ENCODE assay signal across 21 cellular contexts in the genomic region with DNA sequence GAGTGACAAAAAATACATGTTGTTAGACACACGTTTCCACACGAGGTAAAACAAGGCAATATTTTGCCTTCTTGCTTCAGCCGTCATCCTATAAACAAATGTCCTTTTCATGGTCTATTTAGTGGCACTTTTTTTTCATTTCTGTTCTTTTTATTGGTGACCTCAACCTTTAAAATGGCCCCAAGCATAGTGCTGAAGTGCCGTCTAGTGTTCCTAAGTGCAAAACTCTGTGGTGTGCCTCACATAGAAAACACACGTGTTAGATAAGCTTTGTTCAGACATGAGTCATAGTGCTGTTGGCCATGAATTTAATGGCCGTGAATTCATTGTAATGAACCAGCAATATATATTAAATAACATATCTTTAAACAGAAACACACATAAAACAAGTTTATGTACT. TPM values are rescaled to one million over a fixed set of nuclear protein-coding genes. Genes with fewer than 3 reads are reported as not detected.
A peak's percentile ranks its signal among the peaks of the same experiment; 100 is the strongest.
DNase-seq lines count a peak whose midpoint lies in the region; ATAC-seq and TF ChIP-seq lines count a peak whose summit lies in the region.
"Had no signal": no experiment of that assay in that cellular context is flagged by ENCODE, and none has a peak within 500 bp of the region (broad histone marks: within the 10 kb centered on the region; RNA-seq: fewer than 3 reads in every experiment).

No MANE protein-coding gene starts in this region.

- no peaks in the 10 kb centered on the region for H3K27me3 ChIP-seq in breast epithelium
- H3K27me3 ChIP-seq in naive thymus-derived CD4-positive, alpha-beta T cell (ENCODE audit: control insufficient read depth in 2 of 2, insufficient read depth in 2 of 2, low read length in 2 of 2): peaks cover 6 to 11% of the 10 kb centered on the region in 2 donors
- H3K27me3 ChIP-seq: pancreas had no signal

- ATAC-seq in stimulated activated memory B cell treated with anti-CD40 and anti-IgM and Interleukin-4, amounts not matched to agents 10 μg/mL and 1 μg/mL and 100 μg/mL, for 72 hours: no peak
- no peak for ATAC-seq in naive thymus-derived CD4-positive, alpha-beta T cell
- no peak for ATAC-seq in left ventricle myocardium superior

- TF ChIP-seq CTCF in MCF 10A (IDR thresholded peaks at IDR 0.05; ENCODE audit: unreplicated experiment): no peak
- no peak for TF ChIP-seq CTCF in breast epithelium (IDR thresholded peaks at IDR 0.05)

- no peak overlapping the region for H3K27ac ChIP-seq in breast epithelium
- no peak overlapping the region for H3K27ac ChIP-seq in naive thymus-derived CD4-positive, alpha-beta T cell (ENCODE audit: low read depth, low read length)
- H3K27ac ChIP-seq: HL-60, pancreas, spleen, suprapubic skin had no signal

- intact Hi-C loops in MCF 10A (cut with micrococcal nuclease): loop anchor here (5.0 kb wide), 1 partner anchor 297 kb away; a partner anchor contains a TSS
- intact Hi-C loops in breast epithelium (cut with DNase I; ENCODE audit: low total_unique reads): no loop called here
- intact Hi-C loops in naive thymus-derived CD4-positive, alpha-beta T cell (cut with micrococcal nuclease): loop anchor here (5.0 to 10.0 kb wide), 4 partner anchors 116 to 338 kb away; a partner anchor contains a TSS
- intact Hi-C loops in left ventricle myocardium superior (cut with micrococcal nuclease): no loop called here

- BruUV-seq in MCF 10A (replicated peaks; lab: Mats Ljungman, UMichigan): no TSS peak

- H3K4me1 Mint-ChIP-seq in MCF 10A (ENCODE audit: insufficient read depth, unreplicated experiment): peaks cover 13% of the 10 kb centered on the region
- H3K4me1 Mint-ChIP-seq in stimulated activated memory B cell treated with anti-CD40 and anti-IgM and Interleukin-4, amounts not matched to agents 10 μg/mL and 1 μg/mL and 100 μg/mL, for 72 hours: no peaks in the 10 kb centered on the region
- peaks cover 0 to 2% (median 0%) of the 10 kb centered on the region in 7 donors for H3K4me1 Mint-ChIP-seq in naive thymus-derived CD4-positive, alpha-beta T cell
- H3K4me1 Mint-ChIP-seq: activated CD4-positive, alpha-beta memory T cell treated with anti-CD3 and anti-CD28 coated beads, Interleukin-2, amount 10 ng/mL, durations not matched to agents 7 days and 5 days; activated T-helper 17 cell treated with anti-CD3 and anti-CD28 coated beads, Interleukin-2, amount 50 U/mL, for 72 hours had no signal

- H3K9me3 ChIP-seq in breast epithelium: no peaks in the 10 kb centered on the region
- no peaks in the 10 kb centered on the region for H3K9me3 ChIP-seq in naive thymus-derived CD4-positive, alpha-beta T cell (ENCODE audit: control insufficient read depth in 2 of 3, low read length in 3 of 3)
- H3K9me3 ChIP-seq: pancreas, spleen, suprapubic skin had no signal

- H3K4me3 Mint-ChIP-seq in MCF 10A (ENCODE audit: unreplicated experiment): no peak overlapping the region
- no peak overlapping the region for H3K4me3 Mint-ChIP-seq in stimulated activated memory B cell treated with anti-CD40 and anti-IgM and Interleukin-4, amounts not matched to agents 10 μg/mL and 1 μg/mL and 100 μg/mL, for 72 hours
- H3K4me3 Mint-ChIP-seq in naive thymus-derived CD4-positive, alpha-beta T cell: no peak overlapping the region
- H3K4me3 Mint-ChIP-seq: activated CD4-positive, alpha-beta memory T cell treated with anti-CD3 and anti-CD28 coated beads, Interleukin-2, amount 10 ng/mL, durations not matched to agents 7 days and 5 days; activated T-helper 17 cell treated with anti-CD3 and anti-CD28 coated beads, Interleukin-2, amount 50 U/mL, for 72 hours had no signal

- H3K36me3 Mint-ChIP-seq in MCF 10A (ENCODE audit: insufficient read depth, unreplicated experiment): no peaks in the 10 kb centered on the region
- H3K36me3 Mint-ChIP-seq in stimulated activated memory B cell treated with anti-CD40 and anti-IgM and Interleukin-4, amounts not matched to agents 10 μg/mL and 1 μg/mL and 100 μg/mL, for 72 hours: no peaks in the 10 kb centered on the region
- no peaks in the 10 kb centered on the region for H3K36me3 Mint-ChIP-seq in naive thymus-derived CD4-positive, alpha-beta T cell

- no peaks in the 10 kb centered on the region for H3K9me3 Mint-ChIP-seq in MCF 10A (ENCODE audit: unreplicated experiment)
- H3K9me3 Mint-ChIP-seq in stimulated activated memory B cell treated with anti-CD40 and anti-IgM and Interleukin-4, amounts not matched to agents 10 μg/mL and 1 μg/mL and 100 μg/mL, for 72 hours: no peaks in the 10 kb centered on the region
- peaks cover 0 to 1% (median 0%) of the 10 kb centered on the region in 11 donors for H3K9me3 Mint-ChIP-seq in naive thymus-derived CD4-positive, alpha-beta T cell
- H3K9me3 Mint-ChIP-seq: activated CD4-positive, alpha-beta memory T cell treated with anti-CD3 and anti-CD28 coated beads, Interleukin-2, amount 10 ng/mL, durations not matched to agents 7 days and 5 days; activated T-helper 17 cell treated with anti-CD3 and anti-CD28 coated beads, Interleukin-2, amount 50 U/mL, for 72 hours had no signal

- H3K4me3 ChIP-seq in breast epithelium: no peak overlapping the region
- H3K4me3 ChIP-seq in naive thymus-derived CD4-positive, alpha-beta T cell (ENCODE audit: low read length): no peak overlapping the region
- H3K4me3 ChIP-seq: pancreas, spleen, suprapubic skin had no signal

- H3K4me1 ChIP-seq in breast epithelium: no peaks in the 10 kb centered on the region
- H3K4me1 ChIP-seq in naive thymus-derived CD4-positive, alpha-beta T cell (ENCODE audit: control insufficient read depth in 2 of 2, insufficient read depth in 2 of 2, low read length in 2 of 2): no peaks in the 10 kb centered on the region
- H3K4me1 ChIP-seq: pancreas had no signal

- POLR2A ChIA-PET in MCF 10A (lab: Yijun Ruan, JAX): no interaction called here
- POLR2A ChIA-PET in naive thymus-derived CD4-positive, alpha-beta T cell (lab: Charles Lee): no interaction called here

- DNase-seq in MCF 10A (ENCODE audit: unreplicated experiment): peak; percentile 20
- no peak for DNase-seq in breast epithelium (ENCODE audit: low spot score in 2 of 2)
- peak; percentile 30 for DNase-seq in NCI-H69 (lab: John Stamatoyannopoulos, UW)
- DNase-seq in fibroblast of peridontal ligament (ENCODE audit: extremely low read depth): peak; percentile 45
- DNase-seq in NCI-H510A treated with DMSO at 0.1 percent for 48 hours (lab: John Stamatoyannopoulos, UW): no peak
- no peak for DNase-seq in naive thymus-derived CD4-positive, alpha-beta T cell
- no peak for DNase-seq in left ventricle myocardium superior
- DNase-seq: ACHN; activated CD4-positive, alpha-beta memory T cell treated with anti-CD3 and anti-CD28 coated beads, Interleukin-2, amount 10 ng/mL, durations not matched to agents 7 days and 5 days; aorta; COR-L47; KG1; NCI-H187 treated with DMSO at 0.1 percent for 48 hours; pancreas; SIG-M5; spleen had no signal

- H3K36me3 ChIP-seq in breast epithelium: no peaks in the 10 kb centered on the region
- H3K36me3 ChIP-seq in naive thymus-derived CD4-positive, alpha-beta T cell (ENCODE audit: control insufficient read depth in 2 of 3, insufficient read depth in 3 of 3, low read length in 3 of 3): no peaks in the 10 kb centered on the region
- H3K36me3 ChIP-seq: pancreas, spleen, suprapubic skin had no signal

- CTCF ChIA-PET in MCF 10A (lab: Yijun Ruan, JAX): interaction anchor here (0.7 to 3.6 kb wide), 18 partner anchors 9 to 999 kb away, joined by 3 to 33 read pairs (median 4); a partner anchor contains a TSS
- CTCF ChIA-PET in naive thymus-derived CD4-positive, alpha-beta T cell (lab: Charles Lee): interaction anchor here (1.1 to 2.5 kb wide), 4 partner anchors 10 to 592 kb away, joined by 3 to 7 read pairs (median 6); a partner anchor contains a TSS

- H3K27ac Mint-ChIP-seq in MCF 10A (ENCODE audit: low read depth, unreplicated experiment): no peak overlapping the region
- no peak overlapping the region for H3K27ac Mint-ChIP-seq in stimulated activated memory B cell treated with anti-CD40 and anti-IgM and Interleukin-4, amounts not matched to agents 10 μg/mL and 1 μg/mL and 100 μg/mL, for 72 hours
- H3K27ac Mint-ChIP-seq in naive thymus-derived CD4-positive, alpha-beta T cell: no peak overlapping the region
- H3K27ac Mint-ChIP-seq: activated CD4-positive, alpha-beta memory T cell treated with anti-CD3 and anti-CD28 coated beads, Interleukin-2, amount 10 ng/mL, durations not matched to agents 7 days and 5 days; activated T-helper 17 cell treated with anti-CD3 and anti-CD28 coated beads, Interleukin-2, amount 50 U/mL, for 72 hours had no signal

- peaks cover 23% of the 10 kb centered on the region for H3K27me3 Mint-ChIP-seq in MCF 10A (ENCODE audit: insufficient read depth, unreplicated experiment)
- peaks cover 29% of the 10 kb centered on the region for H3K27me3 Mint-ChIP-seq in stimulated activated memory B cell treated with anti-CD40 and anti-IgM and Interleukin-4, amounts not matched to agents 10 μg/mL and 1 μg/mL and 100 μg/mL, for 72 hours
- H3K27me3 Mint-ChIP-seq in naive thymus-derived CD4-positive, alpha-beta T cell: peaks cover 35 to 55% (median 42%) of the 10 kb centered on the region in 5 donors

- no peak for TF ChIP-seq POLR2A in breast epithelium (IDR thresholded peaks at IDR 0.05)

RNA-seq across cellular contexts. Expression of a gene that starts 15.6 kb away (rescaled TPM):
- total RNA-seq in MCF 10A (2022) (0.79 and 0.91 TPM in 2 replicates), breast epithelium (10 to 100 TPM in 1 of 3 donors, 1 to 10 TPM in 1, not detected in 1; 7.0 to 17.7 TPM), left ventricle myocardium superior (not detected)
- total RNA-seq in naive thymus-derived CD4-positive, alpha-beta T cell: not detected
- polyA plus RNA-seq in naive thymus-derived CD4-positive, alpha-beta T cell: not detected
- total RNA-seq: activated CD4-positive, alpha-beta memory T cell treated with anti-CD3 and anti-CD28 coated beads, Interleukin-2, amount 10 ng/mL, durations not matched to agents 7 days and 5 days; activated T-helper 17 cell treated with anti-CD3 and anti-CD28 coated beads, Interleukin-2, amount 50 U/mL, for 72 hours; frontal cortex; spleen had no signal
- polyA plus RNA-seq: spleen had no signal

RNA-seq across cellular contexts. Expression of a gene that starts 17.3 kb away (rescaled TPM):
- total RNA-seq in MCF 10A (2022): 1.2 and 1.6 TPM in 2 replicates
- 10 to 100 TPM in 2 of 3 donors, 1 to 10 TPM in 1; 9.8 to 32.1 (median 21.6) TPM for total RNA-seq in breast epithelium
- total RNA-seq in naive thymus-derived CD4-positive, alpha-beta T cell: 1 to 10 TPM in 1 of 5 experiments, under 1 TPM in 2, not detected in 2; 0.64 to 2.8 (median 0.69) TPM
- polyA plus RNA-seq in naive thymus-derived CD4-positive, alpha-beta T cell: under 1 TPM; 0.13 to 0.90 TPM
- total RNA-seq in left ventricle myocardium superior: 1.2 TPM

Comparison
In these comparisons a context has a peak if more than half of its experiments do, and no peak if none do; other contexts are left out.
1. DNase-seq: peak in MCF 10A (single experiment), NCI-H69 (single experiment) and fibroblast of peridontal ligament (single experiment); none in breast epithelium (0 of 2), NCI-H510A treated with DMSO at 0.1 percent for 48 hours (single experiment), naive thymus-derived CD4-positive, alpha-beta T cell (0 of 9) and left ventricle myocardium superior (single experiment).
2. intact Hi-C loops: an anchor here in MCF 10A (5.0 kb wide) and naive thymus-derived CD4-positive, alpha-beta T cell (5.0 to 10.0 kb wide); none called in breast epithelium and left ventricle myocardium superior.